In the genomic region with DNA sequence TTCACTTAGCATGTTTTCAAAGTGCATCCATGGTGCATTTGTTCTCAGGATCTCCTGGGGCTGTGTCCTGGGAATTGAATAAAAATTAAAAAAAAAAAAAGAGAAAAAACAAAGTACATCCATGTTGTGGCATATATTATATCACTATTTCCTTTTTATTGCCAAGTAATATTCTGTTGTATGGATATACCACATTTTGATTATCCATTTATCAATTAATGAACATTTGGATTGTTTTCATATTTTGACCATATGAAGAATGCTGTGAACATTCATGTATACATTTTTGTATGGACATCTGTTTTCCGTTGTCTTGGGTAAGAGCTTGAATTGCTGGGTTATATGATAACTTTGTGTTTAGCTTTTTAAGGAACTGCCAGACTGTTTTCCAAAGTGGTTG, we compare ENCODE assay signal across 21 cellular contexts.
"Had no signal": no experiment of that assay in that cellular context is flagged by ENCODE, and none has a peak within 500 bp of the region (broad histone marks: within the 10 kb centered on the region; RNA-seq: fewer than 3 reads in every experiment).

No MANE protein-coding gene starts in this region.

- H3K36me3 ChIP-seq: gastrocnemius medialis, lower lobe of right lung, right lobe of liver, thoracic aorta, upper lobe of left lung, uterus had no signal

- H3K4me1 ChIP-seq: gastrocnemius medialis, parathyroid adenoma, right lobe of liver, upper lobe of left lung, uterus had no signal

- H3K4me3 ChIP-seq: dorsolateral prefrontal cortex, gastrocnemius medialis, lower lobe of right lung, right lobe of liver, thoracic aorta, tibial nerve, upper lobe of left lung, uterus had no signal

- H3K4me3 Mint-ChIP-seq: memory B cell; natural killer cell treated with Interleukin-12 subunit alpha and Interleukin-12 subunit beta and Interleukin-15 and Interleukin-18, amount 100 ng/mL, for 72 hours; neural crest cell; stimulated activated naive B cell treated with anti-CD40 and anti-IgM and Interleukin-4, amounts not matched to agents 10 μg/mL and 1 μg/mL and 100 μg/mL, for 72 hours; stimulated activated naive CD8-positive, alpha-beta T cell treated with anti-CD3 and anti-CD28 coated beads, Interleukin-15, Interleukin-2, amounts not matched to agents 100 ng/mL and 50 ng/mL, for 24 hours had no signal

- DNase-seq: dorsolateral prefrontal cortex; effector CD4-positive, alpha-beta T cell; gastrocnemius medialis; head of caudate nucleus; left ventricle myocardium superior; lower lobe of right lung; right lobe of liver; small intestine; stimulated activated CD4-positive, alpha-beta T cell treated with anti-CD3 and anti-CD28 coated beads, Interleukin-15, amount 100 ng/mL, for 24 hours; stimulated activated CD4-positive, alpha-beta T cell treated with anti-CD3 and anti-CD28 coated beads, Interleukin-2, amount 100 ng/mL, for 48 hours; stimulated activated naive B cell treated with anti-CD40 and anti-IgM and Interleukin-4, amounts not matched to agents 10 μg/mL and 1 μg/mL and 100 μg/mL, for 72 hours; upper lobe of left lung; uterus had no signal

- H3K9me3 ChIP-seq: gastrocnemius medialis, lower lobe of right lung, right lobe of liver, thoracic aorta, upper lobe of left lung, uterus had no signal

- H3K27me3 Mint-ChIP-seq: memory B cell; natural killer cell treated with Interleukin-12 subunit alpha and Interleukin-12 subunit beta and Interleukin-15 and Interleukin-18, amount 100 ng/mL, for 72 hours; progenitor cell of endocrine pancreas; stimulated activated naive B cell treated with anti-CD40 and anti-IgM and Interleukin-4, amounts not matched to agents 10 μg/mL and 1 μg/mL and 100 μg/mL, for 72 hours; stimulated activated naive CD8-positive, alpha-beta T cell treated with anti-CD3 and anti-CD28 coated beads, Interleukin-15, Interleukin-2, amounts not matched to agents 100 ng/mL and 50 ng/mL, for 24 hours had no signal

- H3K9me3 Mint-ChIP-seq: natural killer cell treated with Interleukin-12 subunit alpha and Interleukin-12 subunit beta and Interleukin-15 and Interleukin-18, amount 100 ng/mL, for 72 hours; stimulated activated naive CD8-positive, alpha-beta T cell treated with anti-CD3 and anti-CD28 coated beads, Interleukin-15, Interleukin-2, amounts not matched to agents 100 ng/mL and 50 ng/mL, for 24 hours had no signal

- H3K27ac Mint-ChIP-seq: memory B cell; natural killer cell treated with Interleukin-12 subunit alpha and Interleukin-12 subunit beta and Interleukin-15 and Interleukin-18, amount 100 ng/mL, for 72 hours; progenitor cell of endocrine pancreas; stimulated activated naive B cell treated with anti-CD40 and anti-IgM and Interleukin-4, amounts not matched to agents 10 μg/mL and 1 μg/mL and 100 μg/mL, for 72 hours; stimulated activated naive CD8-positive, alpha-beta T cell treated with anti-CD3 and anti-CD28 coated beads, Interleukin-15, Interleukin-2, amounts not matched to agents 100 ng/mL and 50 ng/mL, for 24 hours had no signal

- H3K27ac ChIP-seq: dorsolateral prefrontal cortex, gastrocnemius medialis, lower lobe of right lung, parathyroid adenoma, right lobe of liver, thoracic aorta, tibial nerve, upper lobe of left lung, uterus had no signal
